ENCODE assay signal across 39 cellular contexts in the genomic region with DNA sequence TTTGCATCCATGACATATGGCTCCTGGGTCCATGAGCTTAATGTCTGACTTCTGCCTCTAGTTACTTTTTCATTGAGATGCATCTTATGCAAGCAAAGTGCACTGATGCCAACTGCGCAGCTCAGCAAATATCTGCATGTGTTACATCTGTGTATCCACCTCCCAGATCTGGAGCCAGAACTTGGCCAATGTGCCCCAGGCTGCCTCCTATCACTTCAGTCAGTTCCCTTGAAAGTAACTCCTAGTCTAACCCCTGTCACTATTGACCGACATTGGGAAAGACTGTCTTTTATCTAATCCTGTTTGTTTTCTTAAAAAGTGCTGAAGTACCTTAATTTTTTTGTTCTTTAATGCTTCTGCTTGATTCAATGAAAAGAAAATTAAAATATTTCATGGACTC. TPM values are rescaled to one million over a fixed set of nuclear protein-coding genes. Genes with fewer than 3 reads are reported as not detected.
"Had no signal": no experiment of that assay in that cellular context is flagged by ENCODE, and none has a peak within 500 bp of the region (broad histone marks: within the 10 kb centered on the region; RNA-seq: fewer than 3 reads in every experiment).

No MANE protein-coding gene starts in this region.

- H3K4me3 ChIP-seq: adrenal gland, body of pancreas, breast epithelium had no signal

- H3K4me3 Mint-ChIP-seq: activated B cell treated with CpG ODN at 0.5 μM for 24 hours; activated CD4-positive, alpha-beta memory T cell treated with anti-CD3 and anti-CD28 coated beads for 36 hours; activated CD4-positive, alpha-beta T cell treated with anti-CD3 and anti-CD28 coated beads, Interleukin-2, amount 10 ng/mL, durations not matched to agents 24 days and 14 days; activated CD8-positive, alpha-beta T cell treated with anti-CD3 and anti-CD28 coated beads for 36 hours; activated naive CD4-positive, alpha-beta T cell treated with anti-CD3 and anti-CD28 coated beads for 36 hours; activated naive CD8-positive, alpha-beta T cell treated with anti-CD3 and anti-CD28 coated beads for 36 hours; activated T-cell treated with anti-CD3 and anti-CD28 coated beads, Interleukin-2, amount 50 U/mL, for 4 hours; activated T-cell treated with anti-CD3 and anti-CD28 coated beads, Interleukin-2, amount 50 U/mL, for 72 hours; activated T-helper 1 cell treated with anti-CD3 and anti-CD28 coated beads, Interleukin-12 subunit alpha, Interleukin-12 subunit beta, Interleukin-2, Interleukin-4 antibody, amounts not matched to agents 30 ng/mL and 10 ng/mL and 1 ng/mL, durations not matched to agents 14 hours and 24 hours and 36 hours; activated T-helper 17 cell treated with anti-CD3 and anti-CD28 coated beads, Interleukin-2, amount 50 U/mL, for 72 hours; T-helper 2 cell treated with Interferon-gamma antibody and Interleukin-4, amounts not matched to agents 5 μg/mL and 100 μg/mL, for 36 hours had no signal

- H3K27me3 ChIP-seq: adrenal gland, body of pancreas, brain microvascular endothelial cell, breast epithelium had no signal

- H3K36me3 ChIP-seq: adrenal gland, brain microvascular endothelial cell, breast epithelium had no signal

- ATAC-seq: activated CD8-positive, alpha-beta T cell treated with anti-CD3 and anti-CD28 coated beads for 36 hours; activated naive CD4-positive, alpha-beta T cell treated with anti-CD3 and anti-CD28 coated beads, Interleukin-2, amount 50 U/mL, for 72 hours; activated T-cell treated with anti-CD3 and anti-CD28 coated beads, Interleukin-2, amount 50 U/mL, for 4 hours; activated T-cell treated with anti-CD3 and anti-CD28 coated beads, Interleukin-2, amount 50 U/mL, for 72 hours; activated T-helper 17 cell treated with anti-CD3 and anti-CD28 coated beads, Interleukin-2, amount 50 U/mL, for 72 hours; body of pancreas had no signal

- FAIRE-seq: astrocyte, TTC549 had no signal

- H3K27ac Mint-ChIP-seq: activated B cell treated with CpG ODN at 0.5 μM for 24 hours; activated CD4-positive, alpha-beta memory T cell treated with anti-CD3 and anti-CD28 coated beads for 36 hours; activated CD4-positive, alpha-beta T cell treated with anti-CD3 and anti-CD28 coated beads, Interleukin-2, amount 10 ng/mL, durations not matched to agents 24 days and 14 days; activated CD8-positive, alpha-beta T cell treated with anti-CD3 and anti-CD28 coated beads for 36 hours; activated naive CD4-positive, alpha-beta T cell treated with anti-CD3 and anti-CD28 coated beads for 36 hours; activated naive CD8-positive, alpha-beta T cell treated with anti-CD3 and anti-CD28 coated beads for 36 hours; activated T-cell treated with anti-CD3 and anti-CD28 coated beads, Interleukin-2, amount 50 U/mL, for 72 hours; activated T-helper 1 cell treated with anti-CD3 and anti-CD28 coated beads, Interleukin-12 subunit alpha, Interleukin-12 subunit beta, Interleukin-2, Interleukin-4 antibody, amounts not matched to agents 30 ng/mL and 10 ng/mL and 1 ng/mL, durations not matched to agents 14 hours and 24 hours and 36 hours; activated T-helper 17 cell treated with anti-CD3 and anti-CD28 coated beads, Interleukin-2, amount 50 U/mL, for 72 hours; T-helper 2 cell treated with Interferon-gamma antibody and Interleukin-4, amounts not matched to agents 5 μg/mL and 100 μg/mL, for 36 hours had no signal

- H3K27ac ChIP-seq: adrenal gland, body of pancreas, brain microvascular endothelial cell, breast epithelium, VCaP had no signal

- H3K36me3 Mint-ChIP-seq: activated CD4-positive, alpha-beta memory T cell treated with anti-CD3 and anti-CD28 coated beads for 36 hours; activated naive CD4-positive, alpha-beta T cell treated with anti-CD3 and anti-CD28 coated beads, Interleukin-2, amount 50 U/mL, for 72 hours; activated naive CD8-positive, alpha-beta T cell treated with anti-CD3 and anti-CD28 coated beads for 36 hours had no signal

- H3K9me3 ChIP-seq: adrenal gland, body of pancreas, breast epithelium had no signal

- H3K4me1 Mint-ChIP-seq: activated B cell treated with CpG ODN at 0.5 μM for 24 hours; activated CD4-positive, alpha-beta T cell treated with anti-CD3 and anti-CD28 coated beads, Interleukin-2, amount 10 ng/mL, durations not matched to agents 24 days and 14 days; activated naive CD8-positive, alpha-beta T cell treated with anti-CD3 and anti-CD28 coated beads for 36 hours; activated T-helper 17 cell treated with anti-CD3 and anti-CD28 coated beads, Interleukin-2, amount 50 U/mL, for 72 hours had no signal

- H3K4me1 ChIP-seq: adrenal gland, body of pancreas had no signal

- DNase-seq: activated B cell treated with CpG ODN at 0.5 μM for 24 hours; activated CD4-positive, alpha-beta memory T cell treated with anti-CD3 and anti-CD28 coated beads for 36 hours; activated CD4-positive, alpha-beta T cell treated with anti-CD3 and anti-CD28 coated beads for 4 hours; activated CD4-positive, alpha-beta T cell treated with anti-CD3 and anti-CD28 coated beads, Interleukin-2, amount 10 ng/mL, durations not matched to agents 24 days and 14 days; activated CD4-positive, alpha-beta T cell treated with anti-CD3 and anti-CD28 coated beads, Interleukin-2, amount 50 U/mL, for 1 hour; activated CD4-positive, alpha-beta T cell treated with anti-CD3 and anti-CD28 coated beads, Interleukin-2, amount 50 U/mL, for 4 hours; activated CD4-positive, CD25-positive, alpha-beta regulatory T cell treated with anti-CD3 and anti-CD28 coated beads, Interleukin-2, amount 50 U/mL, for 72 hours; activated CD8-positive, alpha-beta memory T cell treated with anti-CD3 and anti-CD28 coated beads, Interleukin-2, amount 50 U/mL, for 4 hours; activated CD8-positive, alpha-beta T cell treated with anti-CD3 and anti-CD28 coated beads for 36 hours; activated effector memory CD4-positive, alpha-beta T cell treated with anti-CD3 and anti-CD28 coated beads, Interleukin-2, amount 50 U/mL, for 16 hours; activated gamma-delta T cell treated with Interleukin-2 at 50 U/mL for 16 hours; activated naive CD4-positive, alpha-beta T cell; activated naive CD4-positive, alpha-beta T cell treated with anti-CD3 and anti-CD28 coated beads for 36 hours; activated naive CD4-positive, alpha-beta T cell treated with anti-CD3 and anti-CD28 coated beads, Interleukin-2, amount 50 U/mL, for 16 hours; activated naive CD8-positive, alpha-beta T cell treated with anti-CD3 and anti-CD28 coated beads for 36 hours; activated T-cell treated with anti-CD3 and anti-CD28 coated beads for 4 hours; activated T-cell treated with anti-CD3 and anti-CD28 coated beads, Interleukin-2, amount 50 U/mL, for 1 hour; activated T-cell treated with anti-CD3 and anti-CD28 coated beads, Interleukin-2, amount 50 U/mL, for 4 hours; activated T-cell treated with anti-CD3 and anti-CD28 coated beads, Interleukin-2, amount 50 U/mL, for 72 hours; adrenal gland; amniotic stem cell; aorta; body of pancreas; brain microvascular endothelial cell; central memory CD4-positive, alpha-beta T cell; T-helper 2 cell; T-helper 9 cell had no signal

RNA-seq across cellular contexts. Expression of a gene that starts 19.3 kb away (rescaled TPM):
- total RNA-seq: activated B cell treated with CpG ODN at 0.5 μM for 24 hours; activated CD4-positive, alpha-beta memory T cell treated with anti-CD3 and anti-CD28 coated beads for 36 hours; activated CD4-positive, alpha-beta T cell treated with anti-CD3 and anti-CD28 coated beads, Interleukin-2, amount 10 ng/mL, durations not matched to agents 24 days and 14 days; activated CD8-positive, alpha-beta memory T cell treated with anti-CD3 and anti-CD28 coated beads for 36 hours; activated CD8-positive, alpha-beta T cell treated with anti-CD3 and anti-CD28 coated beads for 36 hours; activated naive CD4-positive, alpha-beta T cell treated with anti-CD3 and anti-CD28 coated beads for 36 hours; activated naive CD4-positive, alpha-beta T cell treated with anti-CD3 and anti-CD28 coated beads, Interleukin-2, amount 50 U/mL, for 72 hours; activated naive CD8-positive, alpha-beta T cell treated with anti-CD3 and anti-CD28 coated beads for 36 hours; activated T-cell treated with anti-CD3 and anti-CD28 coated beads, Interleukin-2, amount 50 U/mL, for 4 hours; activated T-cell treated with anti-CD3 and anti-CD28 coated beads, Interleukin-2, amount 50 U/mL, for 72 hours; activated T-helper 1 cell treated with anti-CD3 and anti-CD28 coated beads, Interleukin-12 subunit alpha, Interleukin-12 subunit beta, Interleukin-2, Interleukin-4 antibody, amounts not matched to agents 30 ng/mL and 10 ng/mL and 1 ng/mL, durations not matched to agents 14 hours and 24 hours and 36 hours; activated T-helper 17 cell treated with anti-CD3 and anti-CD28 coated beads, Interleukin-2, amount 50 U/mL, for 72 hours; aorta; astrocyte; body of pancreas; cardiac septum; cerebellum; T-helper 1 cell treated with Interleukin-12 subunit alpha and Interleukin-12 subunit beta and Interleukin-4 antibody, amounts not matched to agents 30 ng/mL and 1 ng/mL, for 36 hours had no signal
- polyA plus RNA-seq: aorta had no signal

RNA-seq across cellular contexts. Expression of a gene that starts 22.5 kb away (rescaled TPM):
- total RNA-seq: activated B cell treated with CpG ODN at 0.5 μM for 24 hours; activated CD4-positive, alpha-beta memory T cell treated with anti-CD3 and anti-CD28 coated beads for 36 hours; activated CD4-positive, alpha-beta T cell treated with anti-CD3 and anti-CD28 coated beads, Interleukin-2, amount 10 ng/mL, durations not matched to agents 24 days and 14 days; activated CD8-positive, alpha-beta memory T cell treated with anti-CD3 and anti-CD28 coated beads for 36 hours; activated CD8-positive, alpha-beta T cell treated with anti-CD3 and anti-CD28 coated beads for 36 hours; activated naive CD4-positive, alpha-beta T cell treated with anti-CD3 and anti-CD28 coated beads for 36 hours; activated naive CD4-positive, alpha-beta T cell treated with anti-CD3 and anti-CD28 coated beads, Interleukin-2, amount 50 U/mL, for 72 hours; activated naive CD8-positive, alpha-beta T cell treated with anti-CD3 and anti-CD28 coated beads for 36 hours; activated T-cell treated with anti-CD3 and anti-CD28 coated beads, Interleukin-2, amount 50 U/mL, for 4 hours; activated T-cell treated with anti-CD3 and anti-CD28 coated beads, Interleukin-2, amount 50 U/mL, for 72 hours; activated T-helper 1 cell treated with anti-CD3 and anti-CD28 coated beads, Interleukin-12 subunit alpha, Interleukin-12 subunit beta, Interleukin-2, Interleukin-4 antibody, amounts not matched to agents 30 ng/mL and 10 ng/mL and 1 ng/mL, durations not matched to agents 14 hours and 24 hours and 36 hours; activated T-helper 17 cell treated with anti-CD3 and anti-CD28 coated beads, Interleukin-2, amount 50 U/mL, for 72 hours; adrenal gland; aorta; astrocyte; body of pancreas; cerebellum; T-helper 1 cell treated with Interleukin-12 subunit alpha and Interleukin-12 subunit beta and Interleukin-4 antibody, amounts not matched to agents 30 ng/mL and 1 ng/mL, for 36 hours had no signal
- polyA plus RNA-seq: aorta had no signal

RNA-seq across cellular contexts. Expression of a gene that starts 57.3 kb away (rescaled TPM):
- total RNA-seq: activated B cell treated with CpG ODN at 0.5 μM for 24 hours; activated T-helper 17 cell treated with anti-CD3 and anti-CD28 coated beads, Interleukin-2, amount 50 U/mL, for 72 hours; T-helper 1 cell treated with Interleukin-12 subunit alpha and Interleukin-12 subunit beta and Interleukin-4 antibody, amounts not matched to agents 30 ng/mL and 1 ng/mL, for 36 hours had no signal
